ENCODE assay signal across 1 cellular context in genomic region chr1:32223683-32224082, GRCh38.
TF ChIP-seq lines count a peak whose summit lies in the region.

No MANE protein-coding gene starts in this region.

TF ChIP-seq in endothelial cell of umbilical vein, 7 proteins besides CTCF, POLR2A, EP300 and RAD21:
- TF ChIP-seq MAX (IDR thresholded peaks at IDR 0.05; ENCODE audit: insufficient read depth, insufficient read length) (no peak), GATA2 (IDR thresholded peaks at IDR 0.05; ENCODE audit: insufficient read depth, insufficient read length, low read depth, low read length) (no peak), FOS (IDR thresholded peaks at IDR 0.05; ENCODE audit: borderline replicate concordance, insufficient read depth, low read length) (no peak), JUN (IDR thresholded peaks at IDR 0.05; ENCODE audit: borderline replicate concordance, insufficient read depth, insufficient read length, low read depth) (no peak), POLR2AphosphoS5 (IDR thresholded peaks at IDR 0.05; ENCODE audit: insufficient read depth, low read depth, low read length) (no peak)
